In genomic region chr20:5127859-5128409, GRCh38 we compare ENCODE assay signal across 8 cellular contexts. TPM values are rescaled to one million over a fixed set of nuclear protein-coding genes. Genes with fewer than 3 reads are reported as not detected.
A peak's percentile ranks its signal among the peaks of the same experiment; 100 is the strongest.
DNase-seq lines count a peak whose midpoint lies in the region; ATAC-seq and TF ChIP-seq lines count a peak whose summit lies in the region.

No MANE protein-coding gene starts in this region.

- no peaks in the 10 kb centered on the region for H3K27me3 ChIP-seq in A673 (replicated peaks; ENCODE audit: insufficient read depth, low read depth, low read length, poor library complexity)
- H3K27me3 ChIP-seq in breast epithelium: no peaks in the 10 kb centered on the region
- H3K27me3 ChIP-seq in mucosa of rectum (ENCODE audit: control insufficient read depth in 2 of 2, insufficient read depth in 2 of 2, low read length in 2 of 2): no peaks in the 10 kb centered on the region

- peaks cover 8% of the 10 kb centered on the region for H3K36me3 ChIP-seq in A673 (ENCODE audit: insufficient read depth, low read length, poor library complexity, severe bottlenecking)
- peaks cover 0 to 7% of the 10 kb centered on the region in 2 experiments; a peak in 1 of 3 replicates for H3K36me3 ChIP-seq in HEK293 (ENCODE audit: control insufficient read depth in 2 of 2, insufficient read depth in 1 of 2, low read length in 2 of 2)
- H3K36me3 ChIP-seq in breast epithelium: no peaks in the 10 kb centered on the region
- no peaks in the 10 kb centered on the region for H3K36me3 ChIP-seq in mucosa of rectum (ENCODE audit: control insufficient read depth in 2 of 2, insufficient read depth in 2 of 2, low read length in 2 of 2)

- no peak for ATAC-seq in HG03095 (IDR thresholded peaks at IDR 0.05; ENCODE audit: unreplicated experiment)

- no peaks in the 10 kb centered on the region for H3K9me3 ChIP-seq in A673 (ENCODE audit: low read depth, low read length, poor library complexity, severe bottlenecking)
- H3K9me3 ChIP-seq in HEK293 (ENCODE audit: control insufficient read depth, insufficient read depth, low read depth, low read length): no peaks in the 10 kb centered on the region
- no peaks in the 10 kb centered on the region for H3K9me3 ChIP-seq in breast epithelium
- H3K9me3 ChIP-seq in mucosa of rectum (ENCODE audit: control insufficient read depth in 2 of 2, low read length in 2 of 2): no peaks in the 10 kb centered on the region

- H3K4me3 ChIP-seq in A673 (ENCODE audit: low read depth, low read length, poor library complexity, severe bottlenecking): peak overlapping the region; percentile 98
- H3K4me3 ChIP-seq in HEK293 (ENCODE audit: low read depth, low read length): peak overlapping the region; percentile 93
- H3K4me3 ChIP-seq in breast epithelium: peak overlapping the region; percentile 79 to 85 (median 84)
- H3K4me3 ChIP-seq in mucosa of rectum (ENCODE audit: low read length in 2 of 2): peak overlapping the region; percentile 85 to 87

- peak overlapping the region; percentile 95 for H3K27ac ChIP-seq in A673 (ENCODE audit: low read depth, low read length, poor library complexity, severe bottlenecking)
- H3K27ac ChIP-seq in HEK293 (ENCODE audit: extremely low read depth, low read depth, low read length): peak overlapping the region; percentile 96
- H3K27ac ChIP-seq in breast epithelium: peak overlapping the region; percentile 96
- H3K27ac ChIP-seq in mucosa of rectum (ENCODE audit: low read depth in 2 of 2, low read length in 2 of 2): peak overlapping the region; percentile 95 to 97

- H3K4me1 ChIP-seq in A673 (ENCODE audit: insufficient read depth, low read length, poor library complexity, severe bottlenecking) (peaks cover 33% of the 10 kb centered on the region), HEK293 (ENCODE audit: control insufficient read depth, insufficient read depth, low read length) (peaks cover 5% of the 10 kb centered on the region), breast epithelium (no peaks in the 10 kb centered on the region), mucosa of rectum (ENCODE audit: control insufficient read depth in 2 of 2, insufficient read depth in 2 of 2, low read length in 2 of 2) (peaks cover 11 to 12% of the 10 kb centered on the region in 2 donors)

- peak overlapping the region; percentile 81 to 99 for H3K9ac ChIP-seq in mucosa of rectum (ENCODE audit: low read depth in 1 of 2, low read length in 2 of 2)

- TF ChIP-seq POLR2A in breast epithelium (IDR thresholded peaks at IDR 0.05): no peak

- CTCF ChIA-PET in A673 (lab: Charles Lee): interaction anchor here (2.1 kb wide), 1 partner anchor 64 kb away, joined by 65 read pairs; no protein-coding TSS in a partner anchor
- CTCF ChIA-PET in HEK293 (lab: Yijun Ruan, JAX): interaction anchor here (0.6 to 3.5 kb wide), 9 partner anchors 8 to 295 kb away, joined by 3 to 160 read pairs (median 4); partner anchors contain the start of gene PCNA

- TF ChIP-seq CTCF in A673 (conservative IDR thresholded peaks at IDR 0.05; ENCODE audit: low read depth, low read length) (no peak), HEK293 (tag by site-specific recombination; IDR thresholded peaks at IDR 0.05) (no peak), breast epithelium (IDR thresholded peaks at IDR 0.05) (no peak)

- TSS peak; percentile 62 for BruUV-seq in A673 (replicated peaks; lab: Mats Ljungman, UMichigan)

- DNase-seq in A673 (ENCODE audit: low spot score) (no peak), breast epithelium (ENCODE audit: low spot score in 2 of 2) (no peak), glomerular visceral epithelial cell (ENCODE audit: extremely low spot score) (no peak), DMS 273 (lab: John Stamatoyannopoulos, UW; ENCODE audit: unreplicated experiment) (no peak), inferior parietal cortex (ENCODE audit: extremely low spot score) (no peak)

- POLR2A ChIA-PET in A673 (lab: Charles Lee; ENCODE audit: low non-redundant PET): no interaction called here
- POLR2A ChIA-PET in HEK293 (lab: Yijun Ruan, JAX): interaction anchor here (0.7 to 2.1 kb wide), 8 partner anchors 8 to 64 kb away, joined by 3 to 11 read pairs (median 4); partner anchors contain the start of gene PCNA

- intact Hi-C loops in A673 (cut with micrococcal nuclease; ENCODE audit: unreplicated experiment): no loop called here
- intact Hi-C loops in breast epithelium (cut with DNase I; ENCODE audit: low total_unique reads): loop anchor here (10.0 kb wide), 1 partner anchor 67 kb away; no protein-coding TSS in a partner anchor

TF ChIP-seq in HEK293, 187 proteins besides CTCF, POLR2A, EP300 and RAD21:
- TF ChIP-seq SCRT1 (tag by site-specific recombination; IDR thresholded peaks at IDR 0.05; ENCODE audit: borderline replicate concordance) (no peak), SP7 (tag by site-specific recombination; IDR thresholded peaks at IDR 0.05) (0 out of 2 replicates have a peak, but pooled peaks have one; percentile 38), MZF1 (tag by site-specific recombination; IDR thresholded peaks at IDR 0.05; ENCODE audit: borderline replicate concordance) (0 out of 2 replicates have a peak, but pooled peaks have one; percentile 8), ZNF335 (tag by site-specific recombination; conservative IDR thresholded peaks at IDR 0.05) (peak; percentile 21; the same call in 1 of the 2 replicates), INSM2 (tag by site-specific recombination; IDR thresholded peaks at IDR 0.05) (no peak), ZNF514 (tag by site-specific recombination; IDR thresholded peaks at IDR 0.05) (no peak), ZFHX2 (tag by site-specific recombination; conservative IDR thresholded peaks at IDR 0.05) (no peak), ATF2 (tag by site-specific recombination; IDR thresholded peaks at IDR 0.05; ENCODE audit: low read depth) (no peak), SP3 (tag by site-specific recombination; IDR thresholded peaks at IDR 0.05) (0 out of 2 replicates have a peak, but pooled peaks have one; percentile 15), ZNF600 (tag by site-specific recombination; IDR thresholded peaks at IDR 0.05) (0 out of 2 replicates have a peak, but pooled peaks have one; percentile 46), ZNF629 (tag by site-specific recombination; IDR thresholded peaks at IDR 0.05) (0 out of 2 replicates have a peak, but pooled peaks have one; percentile 4), ZNF266 (tag by site-specific recombination; IDR thresholded peaks at IDR 0.05; ENCODE audit: low read depth) (no peak), ZBTB17 (tag by site-specific recombination; IDR thresholded peaks at IDR 0.05) (peak; percentile 49), ZNF596 (tag by site-specific recombination; IDR thresholded peaks at IDR 0.05) (no peak), ZNF2 (tag by site-specific recombination; IDR thresholded peaks at IDR 0.05) (0 out of 2 replicates have a peak, but pooled peaks have one; percentile 13)
- TF ChIP-seq, protein P1, sequence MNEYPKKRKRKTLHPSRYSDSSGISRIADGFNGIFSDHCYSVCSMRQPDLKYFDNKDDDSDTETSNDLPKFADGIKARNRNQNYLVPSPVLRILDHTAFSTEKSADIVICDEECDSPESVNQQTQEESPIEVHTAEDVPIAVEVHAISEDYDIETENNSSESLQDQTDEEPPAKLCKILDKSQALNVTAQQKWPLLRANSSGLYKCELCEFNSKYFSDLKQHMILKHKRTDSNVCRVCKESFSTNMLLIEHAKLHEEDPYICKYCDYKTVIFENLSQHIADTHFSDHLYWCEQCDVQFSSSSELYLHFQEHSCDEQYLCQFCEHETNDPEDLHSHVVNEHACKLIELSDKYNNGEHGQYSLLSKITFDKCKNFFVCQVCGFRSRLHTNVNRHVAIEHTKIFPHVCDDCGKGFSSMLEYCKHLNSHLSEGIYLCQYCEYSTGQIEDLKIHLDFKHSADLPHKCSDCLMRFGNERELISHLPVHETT (tag by site-specific recombination; IDR thresholded peaks at IDR 0.05): 0 out of 2 replicates have a peak, but pooled peaks have one; percentile 30

RNA-seq across cellular contexts. Expression of gene CDS2, which starts 1.1 kb away (rescaled TPM):
- total RNA-seq in A673 (2021): 67.4 and 68.1 TPM in 2 replicates
- total RNA-seq in breast epithelium: 10 to 100 TPM; 29.2 to 42.9 (median 37.6) TPM

RNA-seq across cellular contexts. Expression of gene PCNA, which starts 8.2 kb away (rescaled TPM):
- total RNA-seq in A673 (2021) (397 TPM in 2 replicates), breast epithelium (10 to 100 TPM; 32.3 to 62.9 (median 55.4) TPM)

RNA-seq across cellular contexts. Expression of gene TMEM230, which starts 15.1 kb away (rescaled TPM):
- total RNA-seq in A673 (2021): 94.6 and 105 TPM in 2 replicates
- total RNA-seq in breast epithelium: 100 to 1,000 TPM in 1 of 3 donors, 10 to 100 TPM in 2; 79.6 to 107 (median 88.0) TPM
